8 cellular contexts compared by ENCODE assay signal in genomic region chr5:119743927-119744326, GRCh38.
DNase-seq lines count a peak whose midpoint lies in the region; ATAC-seq and TF ChIP-seq lines count a peak whose summit lies in the region.

No MANE protein-coding gene starts in this region.

- ATAC-seq in GM19043 (IDR thresholded peaks at IDR 0.05; ENCODE audit: low read depth, unreplicated experiment) (peak; percentile 92), HG03045 (IDR thresholded peaks at IDR 0.05; ENCODE audit: unreplicated experiment) (peak; percentile 78)

- no peak for TF ChIP-seq POLR2A in prostate gland (IDR thresholded peaks at IDR 0.05)

- no peak overlapping the region for H3K4me3 ChIP-seq in epithelial cell of proximal tubule (ENCODE audit: low read depth, low read length)
- H3K4me3 ChIP-seq in smooth muscle cell, result no peak overlapping the region
- H3K4me3 ChIP-seq in prostate gland, result no peak overlapping the region

- TF ChIP-seq CTCF in epithelial cell of proximal tubule (conservative IDR thresholded peaks at IDR 0.05; ENCODE audit: low read depth, low read length), result peak; percentile 66
- TF ChIP-seq CTCF in smooth muscle cell (IDR thresholded peaks at IDR 0.05; ENCODE audit: borderline replicate concordance, insufficient read depth, poor library complexity, severe bottlenecking), result peak; percentile 37
- peak in 1 of 4 experiments; percentile 15 for TF ChIP-seq CTCF in prostate gland (IDR thresholded peaks at IDR 0.05)

- no peaks in the 10 kb centered on the region for H3K79me2 ChIP-seq in smooth muscle cell (ENCODE audit: low read depth)

- H3K4me2 ChIP-seq in smooth muscle cell, result no peak overlapping the region

- H3K27me3 ChIP-seq in smooth muscle cell (ENCODE audit: low read depth) (no peaks in the 10 kb centered on the region), prostate gland (replicated peaks; ENCODE audit: insufficient read depth) (no peaks in the 10 kb centered on the region)

- no peak overlapping the region for H2AFZ ChIP-seq in smooth muscle cell (ENCODE audit: low read depth)

- no peaks in the 10 kb centered on the region for H4K20me1 ChIP-seq in smooth muscle cell (ENCODE audit: low read depth)

- DNase-seq in NCI-H2107 treated with DMSO at 0.1 percent for 48 hours (lab: John Stamatoyannopoulos, UW; ENCODE audit: unreplicated experiment) (peak; percentile 11), NCI-H2107 (lab: John Stamatoyannopoulos, UW) (no peak), NCI-H69 (lab: John Stamatoyannopoulos, UW) (peak; percentile 61), epithelial cell of proximal tubule (ENCODE audit: low read depth) (peak; percentile 10), smooth muscle cell (lab: John Stamatoyannopoulos, UW; ENCODE audit: unreplicated experiment) (no peak), prostate gland (ENCODE audit: low spot score) (no peak)

- H3K9ac ChIP-seq in smooth muscle cell (ENCODE audit: low read depth), result no peak overlapping the region

- H3K36me3 ChIP-seq in smooth muscle cell (ENCODE audit: low read depth) (no peaks in the 10 kb centered on the region), prostate gland (no peaks in the 10 kb centered on the region)

- intact Hi-C loops in prostate gland (cut with DNase I), result no loop called here

- H3K4me1 ChIP-seq in smooth muscle cell (ENCODE audit: low read depth) (no peaks in the 10 kb centered on the region), prostate gland (replicated peaks) (no peaks in the 10 kb centered on the region)

- WGBS in smooth muscle cell (ENCODE audit: low lambda C conversion rate), result 12% methylated on average over 1 of the region's 1 CpG
- 50% methylated on average over 1 of the region's 1 CpG for WGBS in prostate gland

- H3F3A ChIP-seq in smooth muscle cell (ENCODE audit: low read depth), result no peaks in the 10 kb centered on the region

- H3K27ac ChIP-seq in smooth muscle cell (ENCODE audit: low read depth), result no peak overlapping the region
- H3K27ac ChIP-seq in prostate gland, result no peak overlapping the region

- H3K9me3 ChIP-seq in smooth muscle cell (replicated peaks; ENCODE audit: low read depth), result no peaks in the 10 kb centered on the region
- no peaks in the 10 kb centered on the region for H3K9me3 ChIP-seq in prostate gland

Comparison
In these comparisons a context has a peak if more than half of its experiments do, and no peak if none do; other contexts are left out.
1. DNase-seq: peak in NCI-H2107 treated with DMSO at 0.1 percent for 48 hours (single experiment), NCI-H69 (single experiment) and epithelial cell of proximal tubule (single experiment); none in NCI-H2107 (single experiment), smooth muscle cell (single experiment) and prostate gland (single experiment).